ENCODE assay signal across 10 cellular contexts in genomic region chr15:55253580-55253979, GRCh38. TPM values are rescaled to one million over a fixed set of nuclear protein-coding genes. Genes with fewer than 3 reads are reported as not detected.
A peak's percentile ranks its signal among the peaks of the same experiment; 100 is the strongest.
DNase-seq lines count a peak whose midpoint lies in the region; ATAC-seq and TF ChIP-seq lines count a peak whose summit lies in the region.
"Had no signal": no experiment of that assay in that cellular context is flagged by ENCODE, and none has a peak within 500 bp of the region (broad histone marks: within the 10 kb centered on the region; RNA-seq: fewer than 3 reads in every experiment).

No MANE protein-coding gene starts in this region.

- ATAC-seq in activated CD4-positive, CD25-positive, alpha-beta regulatory T cell treated with anti-CD3 and anti-CD28 coated beads, Interleukin-2, amount 50 U/mL, for 24 hours, result no peak
- no peak for ATAC-seq in GM18870 (IDR thresholded peaks at IDR 0.05; ENCODE audit: unreplicated experiment)

- DNase-seq in AG09319 (ENCODE audit: extremely low read depth, low read depth) (peak; percentile 32), HS-5 (ENCODE audit: low read depth) (peak; percentile 50), astrocyte of the spinal cord (ENCODE audit: low read depth, low spot score) (peak; percentile 83), myocyte (ENCODE audit: low read depth) (peak; percentile 41), NCI-H510A treated with DMSO at 0.1 percent for 48 hours (lab: John Stamatoyannopoulos, UW) (no peak), DMS 273 treated with DMSO at 0.1 percent for 48 hours (lab: John Stamatoyannopoulos, UW) (no peak)
- DNase-seq: NCI-H1436 treated with DMSO at 0.1 percent for 48 hours had no signal

- no peak for TF ChIP-seq CTCF in AG09319 (IDR thresholded peaks at IDR 0.05; ENCODE audit: low read depth, low read length)
- TF ChIP-seq CTCF in astrocyte of the spinal cord (IDR thresholded peaks at IDR 0.05; ENCODE audit: low read depth, low read length), result no peak

- H3K4me3 ChIP-seq in astrocyte of the spinal cord (ENCODE audit: low read depth, low read length), result no peak overlapping the region
- H3K4me3 ChIP-seq: esophagus muscularis mucosa had no signal

- in situ Hi-C loops in astrocyte of the spinal cord (cut with HindIII; ENCODE audit: low sequenced_read_pairs), result no loop called here

RNA-seq across cellular contexts. Expression of gene RAB27A, which starts 36.0 kb away (rescaled TPM):
- 0.94 and 1.9 TPM in 2 replicates for total RNA-seq in myocyte
- polyA plus RNA-seq in myocyte (2012), result 2.0 TPM

RNA-seq across cellular contexts. Expression of gene RSL24D1, which starts 56.8 kb away (rescaled TPM):
- total RNA-seq in myocyte, result 68.9 and 71.8 TPM in 2 replicates
- 38.8 TPM for polyA plus RNA-seq in myocyte (2012)

Comparison
In these comparisons a context has a peak if more than half of its experiments do, and no peak if none do; other contexts are left out.
1. DNase-seq: peak in AG09319 (single experiment), HS-5 (single experiment), astrocyte of the spinal cord (single experiment) and myocyte (single experiment); none in NCI-H510A treated with DMSO at 0.1 percent for 48 hours (single experiment) and DMS 273 treated with DMSO at 0.1 percent for 48 hours (single experiment).